Comparison of ENCODE assay signal across 20 cellular contexts in genomic region chr3:64111872-64112271, GRCh38.
A peak's percentile ranks its signal among the peaks of the same experiment; 100 is the strongest.
DNase-seq lines count a peak whose midpoint lies in the region; ATAC-seq and TF ChIP-seq lines count a peak whose summit lies in the region.
"Had no signal": no experiment of that assay in that cellular context is flagged by ENCODE, and none has a peak within 500 bp of the region (broad histone marks: within the 10 kb centered on the region; RNA-seq: fewer than 3 reads in every experiment).

No MANE protein-coding gene starts in this region.

- DNase-seq in SIG-M5 treated with dmso at 0.1 percent for 504 hours (lab: John Stamatoyannopoulos, UW; ENCODE audit: unreplicated experiment) (peak; percentile 84), SIG-M5 (lab: John Stamatoyannopoulos, UW) (no peak), NB4 (ENCODE audit: low read depth) (peak; percentile 1), choroid plexus epithelial cell (ENCODE audit: low read depth) (no peak), neural progenitor cell (ENCODE audit: low spot score) (no peak)
- no peak for DNase-seq in naive thymus-derived CD8-positive, alpha-beta T cell
- DNase-seq: AML-193; Calu3; CD4-positive, alpha-beta T cell; DMS79 treated with DMSO at 0.1 percent for 48 hours; GDM1; GOT3; NCI-H1436 treated with DMSO at 0.1 percent for 48 hours; NCI-H2081; NCI-H748 treated with DMSO at 0.1 percent for 48 hours; Peyer's patch; SHP77; SW 1271 had no signal

- no peak overlapping the region for H3K27ac Mint-ChIP-seq in neural progenitor cell
- no peak overlapping the region for H3K27ac Mint-ChIP-seq in naive thymus-derived CD8-positive, alpha-beta T cell
- H3K27ac Mint-ChIP-seq: CD4-positive, alpha-beta T cell had no signal

- no peak overlapping the region for H3K4me3 ChIP-seq in NB4 (ENCODE audit: low read depth, low read length)
- no peak overlapping the region for H3K4me3 ChIP-seq in choroid plexus epithelial cell (ENCODE audit: low read depth, low read length)
- no peak overlapping the region for H3K4me3 ChIP-seq in neural progenitor cell
- H3K4me3 ChIP-seq: Peyer's patch had no signal

- H4K20me1 ChIP-seq in neural progenitor cell (ENCODE audit: low read depth): peaks cover 13% of the 10 kb centered on the region

- H2AFZ ChIP-seq in neural progenitor cell (replicated peaks): no peak overlapping the region

- H3K36me3 ChIP-seq in neural progenitor cell: no peaks in the 10 kb centered on the region
- H3K36me3 ChIP-seq: Peyer's patch had no signal

- no peak for TF ChIP-seq POLR2A in NB4 (IDR thresholded peaks at IDR 0.05; ENCODE audit: extremely low read depth, insufficient read length)

- H3K9me3 ChIP-seq in neural progenitor cell (ENCODE audit: low read depth): no peaks in the 10 kb centered on the region
- H3K9me3 ChIP-seq: Peyer's patch had no signal

- no peak for ATAC-seq in GM19463 (IDR thresholded peaks at IDR 0.05; ENCODE audit: unreplicated experiment)
- no peak for ATAC-seq in GM21367 (IDR thresholded peaks at IDR 0.05; ENCODE audit: unreplicated experiment)
- ATAC-seq in naive thymus-derived CD8-positive, alpha-beta T cell: no peak

- H3K27ac ChIP-seq in neural progenitor cell: no peak overlapping the region
- H3K27ac ChIP-seq: Peyer's patch had no signal

- peaks cover 2% of the 10 kb centered on the region for H3K36me3 Mint-ChIP-seq in neural progenitor cell
- peaks cover 0 to 8% (median 0%) of the 10 kb centered on the region in 3 donors for H3K36me3 Mint-ChIP-seq in naive thymus-derived CD8-positive, alpha-beta T cell

- H3K27me3 ChIP-seq in neural progenitor cell: no peaks in the 10 kb centered on the region
- H3K27me3 ChIP-seq: Peyer's patch had no signal

- no peak overlapping the region for H3K4me3 Mint-ChIP-seq in neural progenitor cell
- H3K4me3 Mint-ChIP-seq in naive thymus-derived CD8-positive, alpha-beta T cell: no peak overlapping the region
- H3K4me3 Mint-ChIP-seq: CD4-positive, alpha-beta T cell had no signal

- POLR2A ChIA-PET in naive thymus-derived CD8-positive, alpha-beta T cell (lab: Charles Lee): no interaction called here

- no peaks in the 10 kb centered on the region for H3K79me2 ChIP-seq in neural progenitor cell (ENCODE audit: low read depth)

- TF ChIP-seq CTCF in NB4 (IDR thresholded peaks at IDR 0.05; ENCODE audit: low read depth, low read length) (no peak), choroid plexus epithelial cell (conservative IDR thresholded peaks at IDR 0.05; ENCODE audit: low read depth, low read length) (peak; percentile 9), neural progenitor cell (IDR thresholded peaks at IDR 0.05) (peak; percentile 11)

- H3K27me3 Mint-ChIP-seq in neural progenitor cell (ENCODE audit: insufficient read depth, low read depth): peaks cover 8% of the 10 kb centered on the region
- H3K27me3 Mint-ChIP-seq in naive thymus-derived CD8-positive, alpha-beta T cell: peaks cover 6 to 48% (median 10%) of the 10 kb centered on the region in 5 donors

- H3F3A ChIP-seq in neural progenitor cell (ENCODE audit: low read depth): peaks cover 11% of the 10 kb centered on the region

- peaks cover 28% of the 10 kb centered on the region for H3K4me1 ChIP-seq in neural progenitor cell
- H3K4me1 ChIP-seq: Peyer's patch had no signal

- H3K9me3 Mint-ChIP-seq in neural progenitor cell: peaks cover 25% of the 10 kb centered on the region
- H3K9me3 Mint-ChIP-seq in naive thymus-derived CD8-positive, alpha-beta T cell: peaks cover 4 to 27% (median 20%) of the 10 kb centered on the region in 9 donors

- no peak overlapping the region for H3K9ac ChIP-seq in neural progenitor cell

- peaks cover 39% of the 10 kb centered on the region for H3K4me1 Mint-ChIP-seq in neural progenitor cell
- H3K4me1 Mint-ChIP-seq in naive thymus-derived CD8-positive, alpha-beta T cell: no peaks in the 10 kb centered on the region

- H3K4me2 ChIP-seq in neural progenitor cell: no peak overlapping the region

Comparison
In these comparisons a context has a peak if more than half of its experiments do, and no peak if none do; other contexts are left out.
1. DNase-seq: peak in SIG-M5 treated with dmso at 0.1 percent for 504 hours (single experiment) and NB4 (single experiment); none in SIG-M5 (single experiment), choroid plexus epithelial cell (single experiment), neural progenitor cell (single experiment) and naive thymus-derived CD8-positive, alpha-beta T cell (0 of 10).